In genomic region chr11:5368502-5369043, GRCh38 we compare ENCODE assay signal across 27 cellular contexts. TPM values are rescaled to one million over a fixed set of nuclear protein-coding genes. Genes with fewer than 3 reads are reported as not detected.
DNase-seq lines count a peak whose midpoint lies in the region; ATAC-seq and TF ChIP-seq lines count a peak whose summit lies in the region.
"Had no signal": no experiment of that assay in that cellular context is flagged by ENCODE, and none has a peak within 500 bp of the region (broad histone marks: within the 10 kb centered on the region; RNA-seq: fewer than 3 reads in every experiment).

No MANE protein-coding gene starts in this region.

- WGBS in mesendoderm (ENCODE audit: extremely low coverage, insufficient coverage, low lambda C conversion rate) = no CpG with 5 or more reads among the region's 3 CpGs

- H3K36me3 ChIP-seq in KMS-11 (ENCODE audit: insufficient read depth) (no peaks in the 10 kb centered on the region), mesendoderm (ENCODE audit: control insufficient read depth, insufficient read depth, low read length) (no peaks in the 10 kb centered on the region)
- H3K36me3 ChIP-seq: adrenal gland, ovary, transverse colon had no signal

- H3K27me3 ChIP-seq in KMS-11 (ENCODE audit: insufficient read depth, low read depth) (no peaks in the 10 kb centered on the region), mesendoderm (ENCODE audit: insufficient read depth, low read length, poor library complexity) (no peaks in the 10 kb centered on the region)
- H3K27me3 ChIP-seq: adrenal gland, ovary, transverse colon had no signal

- no peak overlapping the region for H2BK120ac ChIP-seq in mesendoderm (ENCODE audit: low read depth, low read length)

- no peak overlapping the region for H4K8ac ChIP-seq in mesendoderm (ENCODE audit: low read depth, low read length)

- no peak overlapping the region for H3K4ac ChIP-seq in mesendoderm (ENCODE audit: low read depth, low read length)

- no peak overlapping the region for H3K56ac ChIP-seq in mesendoderm (ENCODE audit: low read length)

- no peak overlapping the region for H2AK5ac ChIP-seq in mesendoderm (ENCODE audit: low read length)

- H3K27ac ChIP-seq in KMS-11 (peak overlapping the region; percentile 26; the same call in 1 of the 2 replicates), mesendoderm (ENCODE audit: low read depth, low read length) (peak overlapping the region; percentile 19)
- H3K27ac ChIP-seq: adrenal gland, ovary, transverse colon had no signal

- H2AFZ ChIP-seq in KMS-11 (ENCODE audit: low read depth) = peak overlapping the region; percentile 47; the same call in 1 of the 2 replicates

- H3K79me2 ChIP-seq in KMS-11 (ENCODE audit: insufficient read depth, low read depth) (no peaks in the 10 kb centered on the region), mesendoderm (ENCODE audit: control insufficient read depth, insufficient read depth, low read length) (no peaks in the 10 kb centered on the region)

- H4K5ac ChIP-seq in mesendoderm (ENCODE audit: low read length) = no peak overlapping the region

- H3K79me1 ChIP-seq in mesendoderm (ENCODE audit: low read length) = no peaks in the 10 kb centered on the region

- H3K9ac ChIP-seq in KMS-11 (no peak overlapping the region; the same call in 1 of the 2 replicates), mesendoderm (ENCODE audit: low read length) (no peak overlapping the region)

- no peak overlapping the region for H2BK5ac ChIP-seq in mesendoderm (ENCODE audit: low read length)

- no peak overlapping the region for H3K18ac ChIP-seq in mesendoderm (ENCODE audit: low read length)

- TF ChIP-seq CTCF in KMS-11 (conservative IDR thresholded peaks at IDR 0.05; ENCODE audit: low read depth, low read length) (no peak), GM10266 (IDR thresholded peaks at IDR 0.05; ENCODE audit: control insufficient read depth, insufficient read depth, low read depth, missing control alignments) (no peak)

- H3K4me1 ChIP-seq in KMS-11 (ENCODE audit: low read depth, poor library complexity, severe bottlenecking) (peaks cover 37% of the 10 kb centered on the region), mesendoderm (ENCODE audit: control insufficient read depth, low read depth, low read length) (no peaks in the 10 kb centered on the region)
- H3K4me1 ChIP-seq: adrenal gland, transverse colon had no signal

- DNase-seq in mesendoderm (peak; percentile 75), AG08396 (ENCODE audit: low spot score) (no peak), GM10266 (ENCODE audit: extremely low spot score) (no peak), sciatic nerve (ENCODE audit: low spot score) (no peak)
- DNase-seq: activated CD4-positive, alpha-beta T cell treated with anti-CD3 and anti-CD28 coated beads for 48 hours; activated CD8-positive, alpha-beta memory T cell treated with anti-CD3 and anti-CD28 coated beads, Interleukin-2, amount 50 U/mL, for 48 hours; activated effector memory CD4-positive, alpha-beta T cell treated with anti-CD3 and anti-CD28 coated beads, Interleukin-2, amount 50 U/mL, for 16 hours; adrenal gland; CD8-positive, alpha-beta T cell; DMS53; foreskin melanocyte; KBM-7; mesenchymal stem cell; naive thymus-derived CD4-positive, alpha-beta T cell; NCI-H1048; NCI-H2081 treated with DMSO at 0.1 percent for 48 hours; ovary; SHP77 treated with DMSO at 0.1 percent for 48 hours; stimulated activated CD4-positive, alpha-beta T cell treated with anti-CD3 and anti-CD28 coated beads, Interleukin-1b, Interleukin-23, amount 100 ng/mL, for 48 hours; stimulated activated naive CD4-positive, alpha-beta T cell; T-cell; transverse colon had no signal

- no peak overlapping the region for H3K23ac ChIP-seq in mesendoderm (ENCODE audit: low read length)

- H4K20me1 ChIP-seq in KMS-11 (ENCODE audit: insufficient read depth) = no peaks in the 10 kb centered on the region

- intact Hi-C loops in sciatic nerve (cut with DNase I) = no loop called here

- peak; percentile 61 for ATAC-seq in GM18909 (IDR thresholded peaks at IDR 0.05; ENCODE audit: poor library complexity, unreplicated experiment)
- peak; percentile 68 for ATAC-seq in HG02678 (IDR thresholded peaks at IDR 0.05; ENCODE audit: unreplicated experiment)
- ATAC-seq in sciatic nerve = no peak
- no peak for ATAC-seq in GM19351 (IDR thresholded peaks at IDR 0.05; ENCODE audit: unreplicated experiment)
- ATAC-seq: CD8-positive, alpha-beta T cell; naive thymus-derived CD4-positive, alpha-beta T cell; T-cell had no signal

- H3K4me2 ChIP-seq in KMS-11 = peak overlapping the region; percentile 59
- H3K4me2 ChIP-seq in mesendoderm (ENCODE audit: low read length) = no peak overlapping the region

- H3K4me3 ChIP-seq in KMS-11 (IDR thresholded peaks at IDR 0.05; ENCODE audit: insufficient read depth, low read depth, low read length) (no peak overlapping the region), mesendoderm (ENCODE audit: low read length) (no peak overlapping the region)
- H3K4me3 ChIP-seq: adrenal gland, ovary, transverse colon had no signal

- no peak overlapping the region for H2BK15ac ChIP-seq in mesendoderm (replicated peaks; ENCODE audit: low read depth)

RNA-seq across cellular contexts. Expression of gene OR51M1, which starts 15.0 kb away (rescaled TPM):
- 0.11 TPM for polyA plus RNA-seq in mesendoderm (2013, experiment 1 of 2)
- 0.14 TPM for polyA plus RNA-seq in mesendoderm (2013, experiment 2 of 2)
- not detected for total RNA-seq in sciatic nerve
- total RNA-seq: adrenal gland; CD8-positive, alpha-beta T cell; dermis microvascular lymphatic vessel endothelial cell; naive thymus-derived CD4-positive, alpha-beta T cell; T-cell; transverse colon had no signal
- polyA plus RNA-seq: adrenal gland; naive thymus-derived CD4-positive, alpha-beta T cell had no signal

RNA-seq across cellular contexts. Expression of gene OR51B6, which starts 17.3 kb away (rescaled TPM):
- not detected for polyA plus RNA-seq in mesendoderm (2013, experiment 1 of 2)
- not detected for polyA plus RNA-seq in mesendoderm (2013, experiment 2 of 2)
- not detected for total RNA-seq in sciatic nerve
- total RNA-seq: adrenal gland; CD8-positive, alpha-beta T cell; dermis microvascular lymphatic vessel endothelial cell; naive thymus-derived CD4-positive, alpha-beta T cell; ovary; T-cell; transverse colon had no signal
- polyA plus RNA-seq: adrenal gland; naive thymus-derived CD4-positive, alpha-beta T cell; ovary had no signal

RNA-seq across cellular contexts. Expression of gene OR51B5, which starts 25.2 kb away (rescaled TPM):
- 0.08 TPM for polyA plus RNA-seq in mesendoderm (2013, experiment 1 of 2)
- not detected for polyA plus RNA-seq in mesendoderm (2013, experiment 2 of 2)
- total RNA-seq in sciatic nerve = 1.4 TPM
- total RNA-seq: CD8-positive, alpha-beta T cell; dermis microvascular lymphatic vessel endothelial cell; transverse colon had no signal
- polyA plus RNA-seq: naive thymus-derived CD4-positive, alpha-beta T cell had no signal

RNA-seq across cellular contexts. Expression of gene OR51B2, which starts 44.5 kb away (rescaled TPM):
- not detected for polyA plus RNA-seq in mesendoderm (2013, experiment 1 of 2)
- not detected for polyA plus RNA-seq in mesendoderm (2013, experiment 2 of 2)
- 0.40 TPM for total RNA-seq in sciatic nerve
- total RNA-seq: CD8-positive, alpha-beta T cell; dermis microvascular lymphatic vessel endothelial cell; naive thymus-derived CD4-positive, alpha-beta T cell; T-cell; transverse colon had no signal
- polyA plus RNA-seq: adrenal gland; naive thymus-derived CD4-positive, alpha-beta T cell; ovary had no signal

RNA-seq across cellular contexts. Expression of gene OR51Q1, which starts 53.3 kb away (rescaled TPM):
- not detected for polyA plus RNA-seq in mesendoderm (2013, experiment 1 of 2)
- 0.04 TPM for polyA plus RNA-seq in mesendoderm (2013, experiment 2 of 2)
- not detected for total RNA-seq in sciatic nerve
- total RNA-seq: adrenal gland; CD8-positive, alpha-beta T cell; dermis microvascular lymphatic vessel endothelial cell; naive thymus-derived CD4-positive, alpha-beta T cell; ovary; T-cell; transverse colon had no signal
- polyA plus RNA-seq: adrenal gland; naive thymus-derived CD4-positive, alpha-beta T cell; ovary had no signal

Comparison
In these comparisons a context has a peak if more than half of its experiments do, and no peak if none do; other contexts are left out.
1. ATAC-seq: peak in GM18909 (single experiment) and HG02678 (single experiment); none in sciatic nerve (single experiment) and GM19351 (single experiment).